In the genomic region with DNA sequence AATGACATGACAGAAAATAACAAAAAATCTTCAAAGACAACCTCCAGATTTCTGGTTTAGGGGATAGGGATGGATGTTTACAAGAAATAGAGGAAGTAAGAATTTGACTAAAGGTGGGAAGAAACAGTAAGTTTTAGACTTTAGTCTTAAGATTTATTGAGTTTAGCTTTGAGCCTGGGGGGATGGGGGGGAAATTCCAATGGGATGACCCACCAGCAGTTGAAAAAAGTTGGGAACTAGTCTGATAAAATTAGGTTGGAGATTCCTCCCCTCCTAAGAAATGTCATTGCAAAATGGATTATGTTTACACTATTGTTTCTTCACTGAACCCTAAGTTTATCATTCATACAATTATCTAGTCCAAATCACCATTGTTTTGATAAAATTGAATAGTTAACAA, we compare ENCODE assay signal across 16 cellular contexts. TPM values are rescaled to one million over a fixed set of nuclear protein-coding genes. Genes with fewer than 3 reads are reported as not detected.
DNase-seq lines count a peak whose midpoint lies in the region; ATAC-seq lines count a peak whose summit lies in the region.
"Had no signal": no experiment of that assay in that cellular context is flagged by ENCODE, and none has a peak within 500 bp of the region (broad histone marks: within the 10 kb centered on the region; RNA-seq: fewer than 3 reads in every experiment).

No MANE protein-coding gene starts in this region.

- CTCF ChIA-PET in T-cell (lab: Charles Lee): interaction anchor here (0.6 kb wide), 2 partner anchors 10 to 11 kb away, joined by 4 to 10 read pairs; no protein-coding TSS in a partner anchor

- no peak overlapping the region for H3K27ac ChIP-seq in mesenchymal stem cell (ENCODE audit: low read length, poor library complexity, severe bottlenecking)
- H3K27ac ChIP-seq: ovary, Peyer's patch, sigmoid colon had no signal

- peaks cover 44% of the 10 kb centered on the region for H3K36me3 Mint-ChIP-seq in T-cell

- peak overlapping the region; percentile 19 for H2BK120ac ChIP-seq in mesenchymal stem cell (ENCODE audit: low read depth, low read length)

- no peak overlapping the region for H3K18ac ChIP-seq in mesenchymal stem cell (ENCODE audit: low read depth in 1 of 2, low read length in 2 of 2)

- H3K4ac ChIP-seq in mesenchymal stem cell (ENCODE audit: low read depth in 1 of 2, low read length in 2 of 2): no peak overlapping the region

- H2BK12ac ChIP-seq in mesenchymal stem cell (ENCODE audit: low read length in 2 of 2): no peak overlapping the region

- H3K14ac ChIP-seq in mesenchymal stem cell (ENCODE audit: low read length in 2 of 2): no peak overlapping the region

- no peaks in the 10 kb centered on the region for H3K27me3 ChIP-seq in mesenchymal stem cell (ENCODE audit: control insufficient read depth in 1 of 2, insufficient read depth in 1 of 2, low read length in 2 of 2)
- H3K27me3 ChIP-seq: ovary, Peyer's patch, sigmoid colon had no signal

- no peaks in the 10 kb centered on the region for H3K9me3 Mint-ChIP-seq in T-cell
- H3K9me3 Mint-ChIP-seq: activated CD4-positive, alpha-beta memory T cell treated with anti-CD3 and anti-CD28 coated beads for 36 hours had no signal

- peaks cover 2% of the 10 kb centered on the region for H3K4me1 ChIP-seq in mesenchymal stem cell (ENCODE audit: control insufficient read depth, insufficient read depth, low read depth, low read length)
- H3K4me1 ChIP-seq: Peyer's patch had no signal

- H3K27me3 Mint-ChIP-seq in T-cell: no peaks in the 10 kb centered on the region
- H3K27me3 Mint-ChIP-seq: activated CD4-positive, alpha-beta memory T cell treated with anti-CD3 and anti-CD28 coated beads for 36 hours had no signal

- no peak overlapping the region for H3K23ac ChIP-seq in mesenchymal stem cell (ENCODE audit: low read length in 2 of 2)

- H3K4me1 Mint-ChIP-seq in T-cell: peaks cover 22 to 39% (median 36%) of the 10 kb centered on the region in 3 donors

- no peak overlapping the region for H3K9ac ChIP-seq in mesenchymal stem cell (ENCODE audit: low read length)

- H3K27ac Mint-ChIP-seq in T-cell: peak overlapping the region; percentile 27 to 41

- no peak overlapping the region for H4K8ac ChIP-seq in mesenchymal stem cell (ENCODE audit: low read length)

- DNase-seq in AG20443 (ENCODE audit: low spot score) (peak; percentile 8), EH (ENCODE audit: low read depth) (peak; percentile 58), T-cell (no peak), mesenchymal stem cell (no peak), head of caudate nucleus (no peak), SIG-M5 treated with dmso at 0.1 percent for 504 hours (lab: John Stamatoyannopoulos, UW; ENCODE audit: unreplicated experiment) (no peak)
- DNase-seq: activated CD4-positive, alpha-beta memory T cell treated with anti-CD3 and anti-CD28 coated beads for 36 hours; anterior cingulate cortex; H7; NCI-H1417 treated with DMSO at 0.1 percent for 48 hours; NCI-H2171 treated with DMSO at 0.1 percent for 48 hours; ovary; Peyer's patch; sigmoid colon had no signal

- H3K4me2 ChIP-seq in mesenchymal stem cell (ENCODE audit: low read length, poor library complexity, severe bottlenecking): no peak overlapping the region

- POLR2A ChIA-PET in T-cell (lab: Charles Lee): interaction anchor here (0.6 kb wide), 2 partner anchors 11 to 13 kb away, joined by 3 to 4 read pairs; no protein-coding TSS in a partner anchor

- no peak overlapping the region for H4K91ac ChIP-seq in mesenchymal stem cell (ENCODE audit: low read length)

- intact Hi-C loops in head of caudate nucleus (cut with DNase I): no loop called here

- H2BK5ac ChIP-seq in mesenchymal stem cell (ENCODE audit: low read depth, low read length, poor library complexity, severe bottlenecking): no peak overlapping the region

- H2BK15ac ChIP-seq in mesenchymal stem cell (ENCODE audit: low read depth, poor library complexity, severe bottlenecking): no peak overlapping the region

- H3K4me3 Mint-ChIP-seq in T-cell: no peak overlapping the region
- H3K4me3 Mint-ChIP-seq: activated CD4-positive, alpha-beta memory T cell treated with anti-CD3 and anti-CD28 coated beads for 36 hours had no signal

- ATAC-seq in T-cell (replicated peaks in 1 of 4) (no peak), HG03159 (IDR thresholded peaks at IDR 0.05; ENCODE audit: unreplicated experiment) (no peak)
- ATAC-seq: left lobe of liver had no signal

- no peak overlapping the region for H3K4me3 ChIP-seq in mesenchymal stem cell (ENCODE audit: insufficient read depth in 1 of 2, low read depth in 1 of 2, low read length in 2 of 2)
- H3K4me3 ChIP-seq: ovary, Peyer's patch, sigmoid colon had no signal

- no peak overlapping the region for H2AFZ ChIP-seq in mesenchymal stem cell (ENCODE audit: low read depth, low read length)

- no peak overlapping the region for H2AK5ac ChIP-seq in mesenchymal stem cell (ENCODE audit: low read length, severe bottlenecking)

- H3K79me1 ChIP-seq in mesenchymal stem cell (replicated peaks; ENCODE audit: low read length, poor library complexity, severe bottlenecking): peaks cover 6% of the 10 kb centered on the region

- no peaks in the 10 kb centered on the region for H3K9me3 ChIP-seq in mesenchymal stem cell (ENCODE audit: control insufficient read depth, low read length)
- H3K9me3 ChIP-seq: ovary, Peyer's patch, sigmoid colon had no signal

- peaks cover 20 to 94% of the 10 kb centered on the region in 2 experiments for H3K36me3 ChIP-seq in mesenchymal stem cell (ENCODE audit: control insufficient read depth in 1 of 2, insufficient read depth in 2 of 2, low read depth in 1 of 2, low read length in 2 of 2)
- H3K36me3 ChIP-seq: ovary had no signal

RNA-seq across cellular contexts. Expression of a gene that starts 28.4 kb away (rescaled TPM):
- 100 to 1,000 TPM in 2 of 5 donors, 10 to 100 TPM in 3; 90.7 to 166 (median 96.3) TPM for total RNA-seq in T-cell
- polyA plus RNA-seq in mesenchymal stem cell (2013, experiment 1 of 2): 71.2 TPM
- polyA plus RNA-seq in mesenchymal stem cell (2013, experiment 2 of 2): 67.9 TPM

RNA-seq across cellular contexts. Expression of a gene that starts 49.5 kb away (rescaled TPM):
- total RNA-seq in T-cell: 10 to 100 TPM; 25.9 to 40.9 (median 38.8) TPM
- polyA plus RNA-seq in mesenchymal stem cell (2013, experiment 1 of 2): 109 TPM
- 118 TPM for polyA plus RNA-seq in mesenchymal stem cell (2013, experiment 2 of 2)

Comparison
In these comparisons a context has a peak if more than half of its experiments do, and no peak if none do; other contexts are left out.
1. DNase-seq: peak in AG20443 (single experiment) and EH (single experiment); none in T-cell (0 of 34), mesenchymal stem cell (single experiment), head of caudate nucleus (0 of 42) and SIG-M5 treated with dmso at 0.1 percent for 504 hours (single experiment).